ENCODE assay signal across 19 cellular contexts in the genomic region with DNA sequence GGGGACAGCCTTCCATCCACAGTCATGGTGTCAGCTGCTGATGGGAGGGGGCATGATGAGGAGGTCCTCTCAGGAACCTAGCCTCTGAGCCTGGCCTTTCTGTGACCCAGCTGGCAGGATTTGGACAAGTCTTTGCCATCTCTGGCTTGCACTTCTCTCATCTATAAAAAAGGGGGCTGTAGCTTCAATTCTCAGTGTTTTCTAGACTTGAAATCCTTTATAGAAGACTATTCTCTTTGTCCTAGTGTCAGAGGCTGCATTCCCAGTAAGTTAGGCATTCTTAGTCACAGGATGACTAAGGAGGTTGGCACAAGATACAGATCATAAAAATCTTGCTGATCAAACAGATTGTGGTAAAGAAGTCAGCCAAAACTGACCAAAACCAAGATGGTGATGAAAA.
DNase-seq lines count a peak whose midpoint lies in the region; ATAC-seq and TF ChIP-seq lines count a peak whose summit lies in the region.
"Had no signal": no experiment of that assay in that cellular context is flagged by ENCODE, and none has a peak within 500 bp of the region (broad histone marks: within the 10 kb centered on the region; RNA-seq: fewer than 3 reads in every experiment).

No MANE protein-coding gene starts in this region.

- no peak overlapping the region for H3K27ac Mint-ChIP-seq in activated naive CD4-positive, alpha-beta T cell treated with anti-CD3 and anti-CD28 coated beads, Interleukin-2, amount 50 U/mL, for 72 hours
- H3K27ac Mint-ChIP-seq in stimulated activated naive CD8-positive, alpha-beta T cell treated with anti-CD3 and anti-CD28 coated beads, Interleukin-15, amount 100 ng/mL, for 72 hours: no peak overlapping the region
- H3K27ac Mint-ChIP-seq in natural killer cell: no peak overlapping the region
- H3K27ac Mint-ChIP-seq: activated CD4-positive, alpha-beta T cell treated with anti-CD3 and anti-CD28 coated beads, Interleukin-2, amount 10 ng/mL, durations not matched to agents 24 days and 14 days; activated naive CD8-positive, alpha-beta T cell had no signal

- H3K9me3 Mint-ChIP-seq in activated naive CD4-positive, alpha-beta T cell treated with anti-CD3 and anti-CD28 coated beads, Interleukin-2, amount 50 U/mL, for 72 hours: peaks cover 0 to 17% of the 10 kb centered on the region in 2 donors
- H3K9me3 Mint-ChIP-seq in stimulated activated naive CD8-positive, alpha-beta T cell treated with anti-CD3 and anti-CD28 coated beads, Interleukin-15, amount 100 ng/mL, for 72 hours: peaks cover 6 to 22% of the 10 kb centered on the region in 2 donors
- peaks cover 10 to 13% of the 10 kb centered on the region in 2 donors for H3K9me3 Mint-ChIP-seq in natural killer cell

- H3K27me3 ChIP-seq in Panc1 (ENCODE audit: control insufficient read depth, insufficient read depth, low read length): no peaks in the 10 kb centered on the region
- H3K27me3 ChIP-seq: foreskin keratinocyte, SJSA1, thyroid gland had no signal

- no peaks in the 10 kb centered on the region for H3K9me3 ChIP-seq in Panc1 (ENCODE audit: control insufficient read depth, insufficient read depth, low read depth, low read length)
- H3K9me3 ChIP-seq: thyroid gland had no signal

- CTCF ChIA-PET in Panc1 (lab: Charles Lee): no interaction called here

- H3K27ac ChIP-seq in Panc1 (ENCODE audit: low read length): no peak overlapping the region
- no peak overlapping the region for H3K27ac ChIP-seq in epithelial cell of prostate
- H3K27ac ChIP-seq: foreskin keratinocyte, SJSA1, skin epidermis, thyroid gland had no signal

- peak; percentile 93 for ATAC-seq in Panc1
- ATAC-seq in activated naive CD4-positive, alpha-beta T cell treated with anti-CD3 and anti-CD28 coated beads, Interleukin-2, amount 50 U/mL, for 72 hours: no peak
- ATAC-seq in stimulated activated naive CD8-positive, alpha-beta T cell treated with anti-CD3 and anti-CD28 coated beads, Interleukin-15, amount 100 ng/mL, for 72 hours: no peak
- no peak for ATAC-seq in natural killer cell
- ATAC-seq: foreskin keratinocyte, left ventricle myocardium superior had no signal

- H3K4me1 ChIP-seq in Panc1 (ENCODE audit: control insufficient read depth, insufficient read depth, low read length): peaks cover 6% of the 10 kb centered on the region; the same call in 1 of the 2 replicates
- H3K4me1 ChIP-seq: foreskin keratinocyte, SJSA1, thyroid gland had no signal

- DNase-seq in GM04504 (ENCODE audit: low read depth): peak; percentile 14
- peak; percentile 82 for DNase-seq in Panc1 (ENCODE audit: low read depth, low spot score)
- peak; percentile 3 for DNase-seq in epithelial cell of prostate (ENCODE audit: low read depth, low spot score)
- DNase-seq in skeletal muscle cell (ENCODE audit: low read depth): peak; percentile 43
- no peak for DNase-seq in activated naive CD4-positive, alpha-beta T cell treated with anti-CD3 and anti-CD28 coated beads, Interleukin-2, amount 50 U/mL, for 72 hours (ENCODE audit: low spot score in 2 of 2)
- no peak for DNase-seq in stimulated activated naive CD8-positive, alpha-beta T cell treated with anti-CD3 and anti-CD28 coated beads, Interleukin-15, amount 100 ng/mL, for 72 hours
- no peak for DNase-seq in natural killer cell
- DNase-seq: activated CD4-positive, alpha-beta T cell treated with anti-CD3 and anti-CD28 coated beads, Interleukin-2, amount 10 ng/mL, durations not matched to agents 24 days and 14 days; C1 segment of cervical spinal cord; DMS53; effector CD4-positive, alpha-beta T cell; left ventricle myocardium superior; NCI-H1417; NCI-H2227 treated with DMSO at 0.1 percent for 48 hours; thyroid gland had no signal

- peaks cover 0 to 4% of the 10 kb centered on the region in 2 donors for H3K36me3 Mint-ChIP-seq in activated naive CD4-positive, alpha-beta T cell treated with anti-CD3 and anti-CD28 coated beads, Interleukin-2, amount 50 U/mL, for 72 hours
- no peaks in the 10 kb centered on the region for H3K36me3 Mint-ChIP-seq in natural killer cell
- H3K36me3 Mint-ChIP-seq: activated naive CD8-positive, alpha-beta T cell had no signal

- no peak overlapping the region for H3K4me3 Mint-ChIP-seq in stimulated activated naive CD8-positive, alpha-beta T cell treated with anti-CD3 and anti-CD28 coated beads, Interleukin-15, amount 100 ng/mL, for 72 hours
- no peak overlapping the region for H3K4me3 Mint-ChIP-seq in natural killer cell
- H3K4me3 Mint-ChIP-seq: activated CD4-positive, alpha-beta T cell treated with anti-CD3 and anti-CD28 coated beads, Interleukin-2, amount 10 ng/mL, durations not matched to agents 24 days and 14 days; activated naive CD8-positive, alpha-beta T cell had no signal

- H3K36me3 ChIP-seq in Panc1 (ENCODE audit: control insufficient read depth, insufficient read depth, low read length): no peaks in the 10 kb centered on the region
- H3K36me3 ChIP-seq: SJSA1, thyroid gland had no signal

- BruUV-seq in Panc1 (replicated peaks; lab: Mats Ljungman, UMichigan): no TSS peak

- in situ Hi-C loops in Panc1 (cut with HindIII; ENCODE audit: low pct_unique_long_range_greater_than_20kb, low sequenced_read_pairs): no loop called here

- no peaks in the 10 kb centered on the region for H3K27me3 Mint-ChIP-seq in stimulated activated naive CD8-positive, alpha-beta T cell treated with anti-CD3 and anti-CD28 coated beads, Interleukin-15, amount 100 ng/mL, for 72 hours
- no peaks in the 10 kb centered on the region for H3K27me3 Mint-ChIP-seq in natural killer cell (ENCODE audit: low read depth in 2 of 2)
- H3K27me3 Mint-ChIP-seq: activated CD4-positive, alpha-beta T cell treated with anti-CD3 and anti-CD28 coated beads, Interleukin-2, amount 10 ng/mL, durations not matched to agents 24 days and 14 days; activated naive CD8-positive, alpha-beta T cell had no signal

- no peaks in the 10 kb centered on the region for H3K4me1 Mint-ChIP-seq in stimulated activated naive CD8-positive, alpha-beta T cell treated with anti-CD3 and anti-CD28 coated beads, Interleukin-15, amount 100 ng/mL, for 72 hours
- H3K4me1 Mint-ChIP-seq in natural killer cell: no peaks in the 10 kb centered on the region
- H3K4me1 Mint-ChIP-seq: activated CD4-positive, alpha-beta T cell treated with anti-CD3 and anti-CD28 coated beads, Interleukin-2, amount 10 ng/mL, durations not matched to agents 24 days and 14 days had no signal

- intact Hi-C loops in Panc1 (cut with micrococcal nuclease; ENCODE audit: unreplicated experiment): no loop called here
- intact Hi-C loops in natural killer cell (cut with micrococcal nuclease): no loop called here

- no peak for TF ChIP-seq CTCF in Panc1 (IDR thresholded peaks at IDR 0.05)
- no peak for TF ChIP-seq CTCF in natural killer cell (IDR thresholded peaks at IDR 0.05)

- H3K4me3 ChIP-seq in Panc1 (ENCODE audit: low read depth in 2 of 2, low read length in 2 of 2) (no peak overlapping the region), skeletal muscle cell (ENCODE audit: low read depth, low read length) (no peak overlapping the region)
- H3K4me3 ChIP-seq: SJSA1, skin epidermis, thyroid gland had no signal

- POLR2A ChIA-PET in Panc1 (lab: Charles Lee): no interaction called here

Comparison
In these comparisons a context has a peak if more than half of its experiments do, and no peak if none do; other contexts are left out.
1. DNase-seq: peak in GM04504 (single experiment), Panc1 (single experiment), epithelial cell of prostate (single experiment) and skeletal muscle cell (single experiment); none in activated naive CD4-positive, alpha-beta T cell treated with anti-CD3 and anti-CD28 coated beads, Interleukin-2, amount 50 U/mL, for 72 hours (0 of 2), stimulated activated naive CD8-positive, alpha-beta T cell treated with anti-CD3 and anti-CD28 coated beads, Interleukin-15, amount 100 ng/mL, for 72 hours (0 of 2) and natural killer cell (single experiment).